Comparison of ENCODE assay signal across 1 cellular context in the genomic region with DNA sequence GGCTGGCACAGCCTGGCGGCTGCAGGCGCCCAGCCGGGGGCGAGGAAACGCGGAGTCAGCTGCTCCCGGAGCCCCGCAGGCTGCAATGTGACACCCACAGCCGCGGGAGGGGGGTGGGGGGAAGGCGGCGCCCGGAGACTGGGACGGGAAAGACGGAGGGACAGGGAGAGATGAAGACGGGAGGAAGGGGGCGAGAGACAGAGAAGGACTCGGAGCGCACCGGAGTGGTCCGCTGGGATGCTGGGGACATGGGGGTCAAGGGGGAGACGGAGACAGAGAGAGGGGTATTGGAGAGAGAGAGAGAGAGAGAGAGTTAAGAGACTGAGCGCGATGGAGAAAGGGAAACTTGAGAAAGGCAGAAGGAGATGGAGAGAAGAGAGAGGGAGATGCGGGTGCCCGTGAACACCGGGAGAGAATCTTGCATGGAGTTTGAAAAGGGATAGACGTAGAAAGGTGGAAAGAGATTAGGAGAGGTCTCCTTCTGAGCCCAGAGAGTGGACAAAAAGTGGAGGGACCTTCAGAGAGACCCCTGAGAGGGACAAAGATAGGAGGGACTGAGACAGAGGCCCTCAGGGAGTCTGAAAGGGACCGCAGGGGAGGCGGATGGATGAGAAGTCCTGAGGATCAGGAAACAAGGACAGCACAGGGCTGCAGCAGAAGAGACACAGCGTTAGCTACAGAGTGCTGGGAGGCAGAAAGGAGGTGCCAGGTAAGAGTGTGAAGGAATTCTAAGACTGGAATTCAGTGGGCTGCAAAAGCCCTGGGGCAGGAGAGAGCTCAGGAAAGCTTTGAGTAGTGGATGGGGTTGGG.
TF ChIP-seq lines count a peak whose summit lies in the region.

No MANE protein-coding gene starts in this region.

TF ChIP-seq in HEK293, 187 proteins besides CTCF, POLR2A, EP300 and RAD21 (continued from another document and continues in another):
- TF ChIP-seq ZNF639 (tag by site-specific recombination; IDR thresholded peaks at IDR 0.05): peak; percentile 65; the same call in 1 of the 2 replicates
- no peak for TF ChIP-seq HOXA7 (CRISPR knock-in tag; IDR thresholded peaks at IDR 0.05; ENCODE audit: borderline replicate concordance)
- TF ChIP-seq, protein P1, sequence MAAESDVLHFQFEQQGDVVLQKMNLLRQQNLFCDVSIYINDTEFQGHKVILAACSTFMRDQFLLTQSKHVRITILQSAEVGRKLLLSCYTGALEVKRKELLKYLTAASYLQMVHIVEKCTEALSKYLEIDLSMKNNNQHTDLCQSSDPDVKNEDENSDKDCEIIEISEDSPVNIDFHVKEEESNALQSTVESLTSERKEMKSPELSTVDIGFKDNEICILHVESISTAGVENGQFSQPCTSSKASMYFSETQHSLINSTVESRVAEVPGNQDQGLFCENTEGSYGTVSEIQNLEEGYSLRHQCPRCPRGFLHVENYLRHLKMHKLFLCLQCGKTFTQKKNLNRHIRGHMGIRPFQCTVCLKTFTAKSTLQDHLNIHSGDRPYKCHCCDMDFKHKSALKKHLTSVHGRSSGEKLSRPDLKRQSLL (tag by site-specific recombination; IDR thresholded peaks at IDR 0.05): peak; percentile 100
- TF ChIP-seq, protein P2, sequence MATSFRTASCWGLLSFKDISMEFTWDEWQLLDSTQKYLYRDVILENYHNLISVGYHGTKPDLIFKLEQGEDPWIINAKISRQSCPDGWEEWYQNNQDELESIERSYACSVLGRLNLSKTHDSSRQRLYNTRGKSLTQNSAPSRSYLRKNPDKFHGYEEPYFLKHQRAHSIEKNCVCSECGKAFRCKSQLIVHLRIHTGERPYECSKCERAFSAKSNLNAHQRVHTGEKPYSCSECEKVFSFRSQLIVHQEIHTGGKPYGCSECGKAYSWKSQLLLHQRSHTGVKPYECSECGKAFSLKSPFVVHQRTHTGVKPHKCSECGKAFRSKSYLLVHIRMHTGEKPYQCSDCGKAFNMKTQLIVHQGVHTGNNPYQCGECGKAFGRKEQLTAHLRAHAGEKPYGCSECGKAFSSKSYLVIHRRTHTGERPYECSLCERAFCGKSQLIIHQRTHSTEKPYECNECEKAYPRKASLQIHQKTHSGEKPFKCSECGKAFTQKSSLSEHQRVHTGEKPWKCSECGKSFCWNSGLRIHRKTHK (tag by site-specific recombination; IDR thresholded peaks at IDR 0.05): no peak
- TF ChIP-seq ZNF248 (tag by site-specific recombination; IDR thresholded peaks at IDR 0.05): no peak
- TF ChIP-seq ZNF223 (tag by site-specific recombination; IDR thresholded peaks at IDR 0.05): no peak
- no peak for TF ChIP-seq ZNF768 (tag by site-specific recombination; IDR thresholded peaks at IDR 0.05)
- peak; percentile 98 for TF ChIP-seq ZBTB20 (tag by site-specific recombination; IDR thresholded peaks at IDR 0.05)
- TF ChIP-seq MZF1 (tag by site-specific recombination; IDR thresholded peaks at IDR 0.05; ENCODE audit: borderline replicate concordance): no peak
- TF ChIP-seq KLF1 (tag by site-specific recombination; IDR thresholded peaks at IDR 0.05): peak; percentile 80
- TF ChIP-seq ZBTB8A (tag by site-specific recombination; IDR thresholded peaks at IDR 0.05): peak; percentile 91
- TF ChIP-seq ZFP69B (tag by site-specific recombination; IDR thresholded peaks at IDR 0.05): peak; percentile 78; the same call in 1 of the 2 replicates
- TF ChIP-seq BCL11A (tag by site-specific recombination; IDR thresholded peaks at IDR 0.05; ENCODE audit: low read depth): peak; percentile 74
- TF ChIP-seq ZNF776 (tag by site-specific recombination; IDR thresholded peaks at IDR 0.05; ENCODE audit: borderline replicate concordance): no peak
- no peak for TF ChIP-seq ZBTB44 (tag by site-specific recombination; IDR thresholded peaks at IDR 0.05)
- TF ChIP-seq ZNF571 (tag by site-specific recombination; IDR thresholded peaks at IDR 0.05): no peak
- TF ChIP-seq ZNF211 (tag by site-specific recombination; IDR thresholded peaks at IDR 0.05; ENCODE audit: low read depth): no peak
- TF ChIP-seq ZBTB1 (tag by site-specific recombination; IDR thresholded peaks at IDR 0.05): peak; percentile 91; the same call in 1 of the 2 replicates
- 0 out of 2 replicates have a peak, but pooled peaks have one; percentile 55 for TF ChIP-seq ZSCAN18 (tag by site-specific recombination; IDR thresholded peaks at IDR 0.05)
- peak; percentile 57; the same call in 1 of the 2 replicates for TF ChIP-seq ZNF157 (tag by site-specific recombination; IDR thresholded peaks at IDR 0.05)
- TF ChIP-seq ZNF350 (tag by site-specific recombination; IDR thresholded peaks at IDR 0.05): no peak
- TF ChIP-seq ZBTB48 (tag by site-specific recombination; IDR thresholded peaks at IDR 0.05): peak; percentile 95
- TF ChIP-seq, protein P3, sequence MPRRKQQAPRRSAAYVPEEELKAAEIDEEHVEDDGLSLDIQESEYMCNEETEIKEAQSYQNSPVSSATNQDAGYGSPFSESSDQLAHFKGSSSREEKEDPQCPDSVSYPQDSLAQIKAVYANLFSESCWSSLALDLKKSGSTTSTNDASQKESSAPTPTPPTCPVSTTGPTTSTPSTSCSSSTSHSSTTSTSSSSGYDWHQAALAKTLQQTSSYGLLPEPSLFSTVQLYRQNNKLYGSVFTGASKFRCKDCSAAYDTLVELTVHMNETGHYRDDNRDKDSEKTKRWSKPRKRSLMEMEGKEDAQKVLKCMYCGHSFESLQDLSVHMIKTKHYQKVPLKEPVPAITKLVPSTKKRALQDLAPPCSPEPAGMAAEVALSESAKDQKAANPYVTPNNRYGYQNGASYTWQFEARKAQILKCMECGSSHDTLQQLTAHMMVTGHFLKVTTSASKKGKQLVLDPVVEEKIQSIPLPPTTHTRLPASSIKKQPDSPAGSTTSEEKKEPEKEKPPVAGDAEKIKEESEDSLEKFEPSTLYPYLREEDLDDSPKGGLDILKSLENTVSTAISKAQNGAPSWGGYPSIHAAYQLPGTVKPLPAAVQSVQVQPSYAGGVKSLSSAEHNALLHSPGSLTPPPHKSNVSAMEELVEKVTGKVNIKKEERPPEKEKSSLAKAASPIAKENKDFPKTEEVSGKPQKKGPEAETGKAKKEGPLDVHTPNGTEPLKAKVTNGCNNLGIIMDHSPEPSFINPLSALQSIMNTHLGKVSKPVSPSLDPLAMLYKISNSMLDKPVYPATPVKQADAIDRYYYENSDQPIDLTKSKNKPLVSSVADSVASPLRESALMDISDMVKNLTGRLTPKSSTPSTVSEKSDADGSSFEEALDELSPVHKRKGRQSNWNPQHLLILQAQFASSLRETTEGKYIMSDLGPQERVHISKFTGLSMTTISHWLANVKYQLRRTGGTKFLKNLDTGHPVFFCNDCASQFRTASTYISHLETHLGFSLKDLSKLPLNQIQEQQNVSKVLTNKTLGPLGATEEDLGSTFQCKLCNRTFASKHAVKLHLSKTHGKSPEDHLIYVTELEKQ (tag by site-specific recombination; IDR thresholded peaks at IDR 0.05; ENCODE audit: borderline replicate concordance): peak; percentile 37; the same call in 1 of the 2 replicates
- peak; percentile 90 for TF ChIP-seq ZSCAN23 (tag by site-specific recombination; IDR thresholded peaks at IDR 0.05)
- peak; percentile 67 for TF ChIP-seq SP3 (tag by site-specific recombination; IDR thresholded peaks at IDR 0.05)
- peak; percentile 93 for TF ChIP-seq ZNF121 (tag by site-specific recombination; IDR thresholded peaks at IDR 0.05)
- no peak for TF ChIP-seq ZNF560 (tag by site-specific recombination; IDR thresholded peaks at IDR 0.05; ENCODE audit: borderline replicate concordance)
- TF ChIP-seq ZSCAN30 (tag by site-specific recombination; IDR thresholded peaks at IDR 0.05): no peak; the same call in 1 of the 2 replicates
- TF ChIP-seq EGR2 (tag by site-specific recombination; IDR thresholded peaks at IDR 0.05; ENCODE audit: low read depth): peak; percentile 95
- peak; percentile 90 for TF ChIP-seq PRDM10 (tag by site-specific recombination; IDR thresholded peaks at IDR 0.05)
- TF ChIP-seq ZNF202 (tag by site-specific recombination; IDR thresholded peaks at IDR 0.05; ENCODE audit: borderline replicate concordance): peak; percentile 73; the same call in 1 of the 2 replicates
- TF ChIP-seq, protein P4, sequence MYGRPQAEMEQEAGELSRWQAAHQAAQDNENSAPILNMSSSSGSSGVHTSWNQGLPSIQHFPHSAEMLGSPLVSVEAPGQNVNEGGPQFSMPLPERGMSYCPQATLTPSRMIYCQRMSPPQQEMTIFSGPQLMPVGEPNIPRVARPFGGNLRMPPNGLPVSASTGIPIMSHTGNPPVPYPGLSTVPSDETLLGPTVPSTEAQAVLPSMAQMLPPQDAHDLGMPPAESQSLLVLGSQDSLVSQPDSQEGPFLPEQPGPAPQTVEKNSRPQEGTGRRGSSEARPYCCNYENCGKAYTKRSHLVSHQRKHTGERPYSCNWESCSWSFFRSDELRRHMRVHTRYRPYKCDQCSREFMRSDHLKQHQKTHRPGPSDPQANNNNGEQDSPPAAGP (tag by site-specific recombination; IDR thresholded peaks at IDR 0.05): peak; percentile 98
- TF ChIP-seq ZNF324 (tag by site-specific recombination; IDR thresholded peaks at IDR 0.05): peak; percentile 71
- peak; percentile 97 for TF ChIP-seq ZNF341 (tag by site-specific recombination; IDR thresholded peaks at IDR 0.05; ENCODE audit: low read depth)
- 0 out of 2 replicates have a peak, but pooled peaks have one; percentile 38 for TF ChIP-seq ZNF76 (tag by site-specific recombination; IDR thresholded peaks at IDR 0.05; ENCODE audit: borderline replicate concordance, low read depth)
- peak; percentile 86 for TF ChIP-seq GLIS1 (tag by site-specific recombination; IDR thresholded peaks at IDR 0.05)
- no peak for TF ChIP-seq MEIS1 (CRISPR knock-in tag; IDR thresholded peaks at IDR 0.05; ENCODE audit: borderline replicate concordance)
- TF ChIP-seq, protein P5, sequence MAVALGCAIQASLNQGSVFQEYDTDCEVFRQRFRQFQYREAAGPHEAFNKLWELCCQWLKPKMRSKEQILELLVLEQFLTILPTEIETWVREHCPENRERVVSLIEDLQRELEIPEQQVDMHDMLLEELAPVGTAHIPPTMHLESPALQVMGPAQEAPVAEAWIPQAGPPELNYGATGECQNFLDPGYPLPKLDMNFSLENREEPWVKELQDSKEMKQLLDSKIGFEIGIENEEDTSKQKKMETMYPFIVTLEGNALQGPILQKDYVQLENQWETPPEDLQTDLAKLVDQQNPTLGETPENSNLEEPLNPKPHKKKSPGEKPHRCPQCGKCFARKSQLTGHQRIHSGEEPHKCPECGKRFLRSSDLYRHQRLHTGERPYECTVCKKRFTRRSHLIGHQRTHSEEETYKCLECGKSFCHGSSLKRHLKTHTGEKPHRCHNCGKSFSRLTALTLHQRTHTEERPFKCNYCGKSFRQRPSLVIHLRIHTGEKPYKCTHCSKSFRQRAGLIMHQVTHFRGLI (tag by site-specific recombination; IDR thresholded peaks at IDR 0.05): peak; percentile 77
- TF ChIP-seq ZBTB7A (tag by site-specific recombination; IDR thresholded peaks at IDR 0.05; ENCODE audit: low read depth): peak; percentile 99
- TF ChIP-seq ZNF292 (tag by site-specific recombination; IDR thresholded peaks at IDR 0.05; ENCODE audit: borderline replicate concordance, low read depth): no peak
- TF ChIP-seq BCL11B (tag by site-specific recombination; IDR thresholded peaks at IDR 0.05; ENCODE audit: low read depth): peak; percentile 93
